7 cellular contexts compared by ENCODE assay signal in genomic region chr3:49173116-49173791, GRCh38. TPM values are rescaled to one million over a fixed set of nuclear protein-coding genes. Genes with fewer than 3 reads are reported as not detected.
A peak's percentile ranks its signal among the peaks of the same experiment; 100 is the strongest.
DNase-seq lines count a peak whose midpoint lies in the region.
"Had no signal": no experiment of that assay in that cellular context is flagged by ENCODE, and none has a peak within 500 bp of the region (broad histone marks: within the 10 kb centered on the region; RNA-seq: fewer than 3 reads in every experiment).

No MANE protein-coding gene starts in this region.

- peak; percentile 21 for DNase-seq in COLO668 (lab: John Stamatoyannopoulos, UW; ENCODE audit: unreplicated experiment)
- peak; percentile 51 for DNase-seq in amniotic epithelial cell (ENCODE audit: low read depth)
- DNase-seq in lung microvascular endothelial cell (ENCODE audit: low read depth in 2 of 2): peak; percentile 70 to 78
- no peak for DNase-seq in SIG-M5 treated with dmso at 0.1 percent for 504 hours (lab: John Stamatoyannopoulos, UW; ENCODE audit: unreplicated experiment)
- DNase-seq in effector CD8-positive, alpha-beta T cell (lab: John Stamatoyannopoulos, UW): no peak
- DNase-seq in GM03348 (ENCODE audit: low spot score): no peak
- DNase-seq: activated naive CD8-positive, alpha-beta T cell treated with anti-CD3 and anti-CD28 coated beads, Interleukin-2, amount 10 ng/mL, durations not matched to agents 7 days and 5 days had no signal

RNA-seq across cellular contexts. Expression of gene KLHDC8B, which starts 1.9 kb away (rescaled TPM):
- 46.9 and 144 TPM in 2 replicates for total RNA-seq in lung microvascular endothelial cell

RNA-seq across cellular contexts. Expression of gene CCDC71, which starts 7.1 kb away (rescaled TPM):
- total RNA-seq in lung microvascular endothelial cell: 10.7 and 20.2 TPM in 2 replicates

RNA-seq across cellular contexts. Expression of gene LAMB2, which starts 40.4 kb away (rescaled TPM):
- total RNA-seq in lung microvascular endothelial cell: 580 and 1,189 TPM in 2 replicates

RNA-seq across cellular contexts. Expression of gene USP19, which starts 52.6 kb away (rescaled TPM):
- 21.6 and 36.9 TPM in 2 replicates for total RNA-seq in lung microvascular endothelial cell

Comparison
In these comparisons a context has a peak if more than half of its experiments do, and no peak if none do; other contexts are left out.
1. DNase-seq: peak in COLO668 (single experiment), amniotic epithelial cell (single experiment) and lung microvascular endothelial cell (2 of 2); none in SIG-M5 treated with dmso at 0.1 percent for 504 hours (single experiment), effector CD8-positive, alpha-beta T cell (single experiment) and GM03348 (single experiment).